In the genomic region with DNA sequence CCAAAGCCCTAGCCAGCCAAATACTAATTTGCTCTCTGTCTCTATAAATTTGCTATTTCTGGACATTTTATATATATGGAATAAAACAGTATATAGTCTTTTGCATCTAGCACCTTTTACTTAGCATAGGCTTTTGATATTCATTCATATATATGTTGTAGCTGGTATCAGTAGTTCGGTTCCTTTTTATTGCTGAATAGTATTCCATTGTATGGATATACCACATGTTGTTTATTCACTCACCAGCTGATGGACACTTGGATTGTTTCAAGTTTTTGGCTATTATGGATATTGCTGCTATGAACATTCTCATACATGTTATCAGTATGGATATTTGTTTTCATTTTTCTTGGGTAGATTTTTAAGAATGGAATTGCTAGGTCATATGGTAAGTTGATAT, we compare ENCODE assay signal across 4 cellular contexts.
TF ChIP-seq lines count a peak whose summit lies in the region.

No MANE protein-coding gene starts in this region.

TF ChIP-seq in SK-N-SH treated with all-trans-retinoic acid at 6 μM for 48 hours, 23 proteins besides CTCF, POLR2A, EP300 and RAD21:
- TF ChIP-seq ZNF8 (CRISPR knock-in tag; IDR thresholded peaks at IDR 0.05) (peak; percentile 99), ESRRG (CRISPR knock-in tag; IDR thresholded peaks at IDR 0.05) (no peak)
TF ChIP-seq in SK-N-SH treated with all-trans-retinoic acid at 6 μM for 48 hours: peak in this region for 1.

TF ChIP-seq in SK-N-SH, 30 proteins besides CTCF, POLR2A, EP300 and RAD21:
- TF ChIP-seq GABPA (IDR thresholded peaks at IDR 0.05; ENCODE audit: low read depth) (no peak), ELF1 (IDR thresholded peaks at IDR 0.05) (no peak)
TF ChIP-seq in SK-N-SH: peak in this region for 0.

TF ChIP-seq in WTC11, 78 proteins besides CTCF, POLR2A, EP300 and RAD21:
- no peak for TF ChIP-seq TCF7 (CRISPR knock-in tag; IDR thresholded peaks at IDR 0.05; ENCODE audit: low read depth)
- TF ChIP-seq, protein P1, sequence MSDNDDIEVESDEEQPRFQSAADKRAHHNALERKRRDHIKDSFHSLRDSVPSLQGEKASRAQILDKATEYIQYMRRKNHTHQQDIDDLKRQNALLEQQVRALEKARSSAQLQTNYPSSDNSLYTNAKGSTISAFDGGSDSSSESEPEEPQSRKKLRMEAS (CRISPR knock-in tag; IDR thresholded peaks at IDR 0.05), result no peak
- 0 out of 2 replicates have a peak, but pooled peaks have one; percentile 49 for TF ChIP-seq GTF2I (CRISPR knock-in tag; conservative IDR thresholded peaks at IDR 0.05)
- no peak for TF ChIP-seq NFATC4 (CRISPR knock-in tag; IDR thresholded peaks at IDR 0.05)

TF ChIP-seq in H1, 55 proteins besides CTCF, POLR2A, EP300 and RAD21:
- TF ChIP-seq HDAC2 (IDR thresholded peaks at IDR 0.05; ENCODE audit: borderline replicate concordance in 1 of 2, low read depth in 2 of 2, low read length in 2 of 2) (no peak), KDM1A (IDR thresholded peaks at IDR 0.05; ENCODE audit: borderline replicate concordance, low read length) (peak; percentile 70), TCF12 (IDR thresholded peaks at IDR 0.05; ENCODE audit: low read depth, low read length) (no peak), YY1 (IDR thresholded peaks at IDR 0.05; ENCODE audit: low read depth, low read length) (no peak)
- TF ChIP-seq, protein P2, sequence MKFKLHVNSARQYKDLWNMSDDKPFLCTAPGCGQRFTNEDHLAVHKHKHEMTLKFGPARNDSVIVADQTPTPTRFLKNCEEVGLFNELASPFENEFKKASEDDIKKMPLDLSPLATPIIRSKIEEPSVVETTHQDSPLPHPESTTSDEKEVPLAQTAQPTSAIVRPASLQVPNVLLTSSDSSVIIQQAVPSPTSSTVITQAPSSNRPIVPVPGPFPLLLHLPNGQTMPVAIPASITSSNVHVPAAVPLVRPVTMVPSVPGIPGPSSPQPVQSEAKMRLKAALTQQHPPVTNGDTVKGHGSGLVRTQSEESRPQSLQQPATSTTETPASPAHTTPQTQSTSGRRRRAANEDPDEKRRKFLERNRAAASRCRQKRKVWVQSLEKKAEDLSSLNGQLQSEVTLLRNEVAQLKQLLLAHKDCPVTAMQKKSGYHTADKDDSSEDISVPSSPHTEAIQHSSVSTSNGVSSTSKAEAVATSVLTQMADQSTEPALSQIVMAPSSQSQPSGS (IDR thresholded peaks at IDR 0.05; ENCODE audit: low read length), result no peak
